ENCODE assay signal across 1 cellular context in genomic region chr2:160227252-160227651, GRCh38.
TF ChIP-seq lines count a peak whose summit lies in the region.

No MANE protein-coding gene starts in this region.

TF ChIP-seq in WTC11, 78 proteins besides CTCF, POLR2A, EP300 and RAD21 (continued from another document):
- TF ChIP-seq FOXK1 (CRISPR knock-in tag; IDR thresholded peaks at IDR 0.05) = no peak
- TF ChIP-seq MLX (CRISPR knock-in tag; IDR thresholded peaks at IDR 0.05) = no peak
- no peak for TF ChIP-seq KAT7 (CRISPR knock-in tag; IDR thresholded peaks at IDR 0.05; ENCODE audit: borderline replicate concordance)
- TF ChIP-seq ZBTB43 (CRISPR knock-in tag; IDR thresholded peaks at IDR 0.05) = no peak
- no peak for TF ChIP-seq TCF7 (CRISPR knock-in tag; IDR thresholded peaks at IDR 0.05; ENCODE audit: low read depth)
- no peak for TF ChIP-seq USF1 (CRISPR knock-in tag; IDR thresholded peaks at IDR 0.05)
- TF ChIP-seq CDX4 (CRISPR knock-in tag; IDR thresholded peaks at IDR 0.05; ENCODE audit: borderline replicate concordance) = no peak
- no peak for TF ChIP-seq HMGA2 (CRISPR knock-in tag; IDR thresholded peaks at IDR 0.05)
- no peak for TF ChIP-seq JAZF1 (CRISPR knock-in tag; IDR thresholded peaks at IDR 0.05)
- no peak for TF ChIP-seq TEAD4 (CRISPR knock-in tag; IDR thresholded peaks at IDR 0.05)
